ENCODE assay signal across 10 cellular contexts in genomic region chr1:64223329-64224151, GRCh38. TPM values are rescaled to one million over a fixed set of nuclear protein-coding genes. Genes with fewer than 3 reads are reported as not detected.
DNase-seq lines count a peak whose midpoint lies in the region; ATAC-seq and TF ChIP-seq lines count a peak whose summit lies in the region.
"Had no signal": no experiment of that assay in that cellular context is flagged by ENCODE, and none has a peak within 500 bp of the region (broad histone marks: within the 10 kb centered on the region; RNA-seq: fewer than 3 reads in every experiment).

No MANE protein-coding gene starts in this region.

- no peak overlapping the region for H3K4me3 Mint-ChIP-seq in Caco-2 (ENCODE audit: unreplicated experiment)
- H3K4me3 Mint-ChIP-seq: endodermal cell had no signal

- no peak overlapping the region for H3K27ac Mint-ChIP-seq in Caco-2 (ENCODE audit: unreplicated experiment)
- H3K27ac Mint-ChIP-seq: endodermal cell had no signal

- H3K4me3 ChIP-seq in BLaER1 treated with 17β-estradiol and CSF1 and Interleukin-3, amounts not matched to agents 10 nM and 100 nM, result no peak overlapping the region
- H3K4me3 ChIP-seq in epithelial cell of esophagus (ENCODE audit: low read length) (no peak overlapping the region), Caco-2 (ENCODE audit: low read depth, low read length) (no peak overlapping the region), Peyer's patch (no peak overlapping the region)
- H3K4me3 ChIP-seq: SJCRH30 had no signal

- peak overlapping the region in 4 of 11 experiments; percentile 11 to 70 (median 56); a peak in 6 of 22 replicates for H3K27ac ChIP-seq in BLaER1 treated with 17β-estradiol and CSF1 and Interleukin-3, amounts not matched to agents 10 nM and 100 nM
- no peak overlapping the region for H3K27ac ChIP-seq in Peyer's patch
- H3K27ac ChIP-seq: SJCRH30 had no signal

- H4K20me1 ChIP-seq in BLaER1 treated with 17β-estradiol and CSF1 and Interleukin-3, amounts not matched to agents 10 nM and 100 nM, result no peaks in the 10 kb centered on the region

- no peak for TF ChIP-seq CTCF in epithelial cell of esophagus (IDR thresholded peaks at IDR 0.05; ENCODE audit: insufficient read depth, low read depth, low read length, missing control alignments)
- TF ChIP-seq CTCF in Caco-2 (IDR thresholded peaks at IDR 0.05; ENCODE audit: insufficient read depth in 1 of 2, low read depth in 1 of 2, low read length in 1 of 2, severe bottlenecking in 1 of 2, unreplicated experiment in 1 of 2), result no peak
- TF ChIP-seq CTCF in Peyer's patch (IDR thresholded peaks at IDR 0.05), result no peak

- peak overlapping the region in 2 of 11 experiments; percentile 16 to 24; a peak in 1 of 22 replicates for H3K9ac ChIP-seq in BLaER1 treated with 17β-estradiol and CSF1 and Interleukin-3, amounts not matched to agents 10 nM and 100 nM

- DNase-seq in KG1 (lab: John Stamatoyannopoulos, UW) (peak; percentile 9), epithelial cell of esophagus (ENCODE audit: low read depth) (peak; percentile 62), Caco-2 (no peak), NCI-H128 (lab: John Stamatoyannopoulos, UW; ENCODE audit: unreplicated experiment) (no peak), cerebellar nuclear complex (lab: John Stamatoyannopoulos, UW) (no peak), Peyer's patch (no peak)
- DNase-seq: endodermal cell had no signal

- no peaks in the 10 kb centered on the region for H3K36me3 Mint-ChIP-seq in Caco-2 (ENCODE audit: insufficient read depth, unreplicated experiment)

- TF ChIP-seq POLR2A in Peyer's patch (IDR thresholded peaks at IDR 0.05), result no peak

- no TSS peak for BruUV-seq in Caco-2 (replicated peaks; lab: Mats Ljungman, UMichigan)

- CTCF ChIA-PET in Caco-2 (lab: Charles Lee), result no interaction called here

- no peaks in the 10 kb centered on the region for H3K9me3 ChIP-seq in BLaER1 treated with 17β-estradiol and CSF1 and Interleukin-3, amounts not matched to agents 10 nM and 100 nM (replicated peaks in 1 of 11)
- H3K9me3 ChIP-seq in Caco-2, result no peaks in the 10 kb centered on the region
- H3K9me3 ChIP-seq in Peyer's patch, result no peaks in the 10 kb centered on the region
- H3K9me3 ChIP-seq: SJCRH30 had no signal

- H3K9me3 Mint-ChIP-seq in Caco-2 (ENCODE audit: unreplicated experiment), result no peaks in the 10 kb centered on the region
- H3K9me3 Mint-ChIP-seq: endodermal cell had no signal

- intact Hi-C loops in Caco-2 (cut with micrococcal nuclease; ENCODE audit: unreplicated experiment), result no loop called here

- H3K4me1 Mint-ChIP-seq in Caco-2 (ENCODE audit: low read depth, unreplicated experiment), result no peaks in the 10 kb centered on the region
- H3K4me1 Mint-ChIP-seq: endodermal cell had no signal

- peak overlapping the region in 6 of 11 experiments; percentile 33 to 58 (median 44); a peak in 12 of 22 replicates for H3K4me2 ChIP-seq in BLaER1 treated with 17β-estradiol and CSF1 and Interleukin-3, amounts not matched to agents 10 nM and 100 nM

- peaks cover 0 to 25% (median 10%) of the 10 kb centered on the region in 10 experiments; a peak in 10 of 20 replicates for H3K4me1 ChIP-seq in BLaER1 treated with 17β-estradiol and CSF1 and Interleukin-3, amounts not matched to agents 10 nM and 100 nM
- no peaks in the 10 kb centered on the region for H3K4me1 ChIP-seq in Caco-2
- no peaks in the 10 kb centered on the region for H3K4me1 ChIP-seq in Peyer's patch
- H3K4me1 ChIP-seq: SJCRH30 had no signal

- no peaks in the 10 kb centered on the region for H3K36me3 ChIP-seq in BLaER1 treated with 17β-estradiol and CSF1 and Interleukin-3, amounts not matched to agents 10 nM and 100 nM
- H3K36me3 ChIP-seq in Caco-2 (ENCODE audit: control insufficient read depth, insufficient read depth, low read length) (no peaks in the 10 kb centered on the region), Peyer's patch (no peaks in the 10 kb centered on the region)
- H3K36me3 ChIP-seq: SJCRH30 had no signal

- POLR2A ChIA-PET in Caco-2 (lab: Charles Lee), result no interaction called here

- ATAC-seq in GM21528 (IDR thresholded peaks at IDR 0.05; ENCODE audit: low FRiP score, unreplicated experiment), result peak; percentile 54

- peaks cover 3% of the 10 kb centered on the region for H3K27me3 Mint-ChIP-seq in Caco-2 (ENCODE audit: insufficient read depth, unreplicated experiment)

- no peaks in the 10 kb centered on the region for H3K27me3 ChIP-seq in BLaER1 treated with 17β-estradiol and CSF1 and Interleukin-3, amounts not matched to agents 10 nM and 100 nM
- H3K27me3 ChIP-seq in Caco-2 (replicated peaks; ENCODE audit: control insufficient read depth, insufficient read depth, low read length) (no peaks in the 10 kb centered on the region), Peyer's patch (no peaks in the 10 kb centered on the region)
- H3K27me3 ChIP-seq: SJCRH30 had no signal

RNA-seq across cellular contexts. Expression of gene UBE2U, which starts 20.1 kb away (rescaled TPM):
- total RNA-seq in Caco-2 (2022), result not detected in 2 replicates
- total RNA-seq in Peyer's patch, result not detected
- total RNA-seq: endodermal cell, SJCRH30 had no signal

Comparison
In these comparisons a context has a peak if more than half of its experiments do, and no peak if none do; other contexts are left out.
1. DNase-seq: peak in KG1 (single experiment) and epithelial cell of esophagus (single experiment); none in Caco-2 (0 of 2), NCI-H128 (single experiment), cerebellar nuclear complex (0 of 2) and Peyer's patch (0 of 3).